ENCODE assay signal across 8 cellular contexts in the genomic region with DNA sequence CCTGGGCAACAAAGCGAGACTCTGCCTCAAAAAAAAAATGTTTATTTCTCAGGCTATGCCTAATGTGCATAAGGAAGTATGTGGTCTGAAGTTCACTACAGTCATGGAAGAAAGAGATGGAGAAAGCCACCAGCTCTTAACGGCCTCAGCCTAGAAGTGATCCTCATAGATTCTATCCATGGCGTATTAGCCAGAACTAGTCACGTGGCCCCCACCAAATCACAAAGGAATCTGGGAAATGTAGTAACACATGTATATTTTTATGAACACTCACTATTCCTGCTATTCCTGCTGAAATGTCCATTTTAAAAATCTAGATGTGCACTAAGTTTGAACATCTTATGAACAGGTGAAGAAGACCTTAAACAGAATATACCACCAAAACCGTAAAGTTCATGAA. TPM values are rescaled to one million over a fixed set of nuclear protein-coding genes. Genes with fewer than 3 reads are reported as not detected.
"Had no signal": no experiment of that assay in that cellular context is flagged by ENCODE, and none has a peak within 500 bp of the region (broad histone marks: within the 10 kb centered on the region; RNA-seq: fewer than 3 reads in every experiment).

No MANE protein-coding gene starts in this region.

- FAIRE-seq: HepG2, HTR-8/SVneo had no signal

- ATAC-seq: HepG2 had no signal

- DNase-seq: IMR-90, KBM-7 had no signal

- H3K27ac ChIP-seq: HL-60 had no signal

RNA-seq across cellular contexts. Expression of gene MTTP, which starts 33.8 kb away (rescaled TPM):
- total RNA-seq: HT-29 had no signal
- polyA plus RNA-seq: IgD-negative memory B cell had no signal

RNA-seq across cellular contexts. Expression of gene C4orf54, which starts 49.2 kb away (rescaled TPM):
- total RNA-seq: HepG2, HT-29, HT1080, IMR-90 had no signal
- polyA plus RNA-seq: HepG2, IgD-negative memory B cell, IMR-90 had no signal
